ENCODE assay signal across 15 cellular contexts in the genomic region with DNA sequence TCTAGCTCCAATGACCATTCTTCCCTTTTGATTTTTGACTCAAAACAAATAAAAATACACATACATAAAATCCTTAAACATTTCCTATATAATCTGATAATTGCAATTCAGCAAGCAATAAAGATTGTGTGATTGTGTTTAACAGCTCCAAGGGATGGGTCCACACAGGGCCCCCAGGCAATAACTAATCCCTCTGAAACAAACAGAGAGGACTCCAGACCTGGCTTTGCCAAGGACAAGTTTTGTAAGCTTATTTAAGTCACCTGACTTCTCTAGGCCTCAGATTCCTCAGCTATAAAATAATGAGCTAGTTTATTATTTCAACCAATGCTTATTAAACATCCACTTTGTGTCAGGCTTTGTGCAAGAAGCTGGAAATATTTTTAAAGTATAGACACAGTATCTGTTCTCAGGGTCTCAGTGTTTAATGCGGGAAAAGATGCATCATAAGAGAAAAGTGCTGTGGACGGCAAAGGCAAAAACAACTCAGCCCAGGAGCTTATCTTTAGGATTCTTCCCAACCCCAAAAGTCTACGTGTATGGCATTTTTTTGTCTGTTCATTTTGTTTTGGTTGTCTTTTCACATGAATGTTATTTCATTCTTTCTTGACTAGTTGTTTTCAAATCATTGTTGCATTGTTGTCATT. TPM values are rescaled to one million over a fixed set of nuclear protein-coding genes. Genes with fewer than 3 reads are reported as not detected.
DNase-seq lines count a peak whose midpoint lies in the region; ATAC-seq and TF ChIP-seq lines count a peak whose summit lies in the region.
"Had no signal": no experiment of that assay in that cellular context is flagged by ENCODE, and none has a peak within 500 bp of the region (broad histone marks: within the 10 kb centered on the region; RNA-seq: fewer than 3 reads in every experiment).

No MANE protein-coding gene starts in this region.

- H3K18ac ChIP-seq in IMR-90 (ENCODE audit: low read depth, low read length) = peak overlapping the region; percentile 89; the same call in 1 of the 2 replicates

- no peak overlapping the region for H4K8ac ChIP-seq in IMR-90 (ENCODE audit: low read depth in 2 of 2, low read length in 2 of 2)

- no peak overlapping the region for H3K4me3 ChIP-seq in IMR-90 (ENCODE audit: insufficient read depth, low read depth, low read length)
- no peak overlapping the region for H3K4me3 ChIP-seq in thoracic aorta
- H3K4me3 ChIP-seq: BLaER1 treated with 17β-estradiol and CSF1 and Interleukin-3, amounts not matched to agents 10 nM and 100 nM; SK-N-MC had no signal

- no peak overlapping the region for H4K91ac ChIP-seq in IMR-90 (ENCODE audit: insufficient read depth, low read depth, low read length)

- dilution Hi-C loops in IMR-90 (cut with HindIII; ENCODE audit: low sequenced_read_pairs, unreplicated experiment) = no loop called here

- POLR2A ChIA-PET in IMR-90 (lab: Charles Lee; ENCODE audit: unreplicated experiment) = no interaction called here

- H3K9me3 ChIP-seq in IMR-90 (ENCODE audit: control insufficient read depth, insufficient read depth, low read length) (no peaks in the 10 kb centered on the region), thoracic aorta (no peaks in the 10 kb centered on the region)
- H3K9me3 ChIP-seq: BLaER1 treated with 17β-estradiol and CSF1 and Interleukin-3, amounts not matched to agents 10 nM and 100 nM; Caco-2 had no signal

- H2BK120ac ChIP-seq in IMR-90 (ENCODE audit: low read depth, low read length) = no peak overlapping the region

- CTCF ChIA-PET in IMR-90 (lab: Yijun Ruan, JAX) = interaction anchor here (1.2 kb wide), 1 partner anchor 353 kb away, joined by 5 read pairs; no protein-coding TSS in a partner anchor

- no peak overlapping the region for H3K56ac ChIP-seq in IMR-90 (ENCODE audit: extremely low read depth, insufficient read depth, low read length)

- H3K27me3 ChIP-seq in IMR-90 (ENCODE audit: control insufficient read depth, insufficient read depth, low read length) = no peaks in the 10 kb centered on the region
- H3K27me3 ChIP-seq in thoracic aorta (replicated peaks; ENCODE audit: insufficient read depth) = no peaks in the 10 kb centered on the region
- H3K27me3 ChIP-seq: BLaER1 treated with 17β-estradiol and CSF1 and Interleukin-3, amounts not matched to agents 10 nM and 100 nM had no signal

- H2BK20ac ChIP-seq in IMR-90 (ENCODE audit: low read depth, low read length) = peak overlapping the region; percentile 88; the same call in 1 of the 2 replicates

- H3K9ac ChIP-seq in IMR-90 (ENCODE audit: low read depth, low read length) = no peak overlapping the region
- H3K9ac ChIP-seq: BLaER1 treated with 17β-estradiol and CSF1 and Interleukin-3, amounts not matched to agents 10 nM and 100 nM had no signal

- no peaks in the 10 kb centered on the region for H4K20me1 ChIP-seq in IMR-90 (ENCODE audit: insufficient read depth, low read length)
- H4K20me1 ChIP-seq: BLaER1 treated with 17β-estradiol and CSF1 and Interleukin-3, amounts not matched to agents 10 nM and 100 nM had no signal

- H3K4ac ChIP-seq in IMR-90 (ENCODE audit: low read depth, low read length) = 0 out of 2 replicates have a peak overlapping the region, but pooled peaks have one; percentile 84

- H2AFZ ChIP-seq in IMR-90 (replicated peaks; ENCODE audit: low read length, poor library complexity) = no peak overlapping the region

- ATAC-seq in IMR-90 (ENCODE audit: low read depth) = peak; percentile 21
- no peak for ATAC-seq in thoracic aorta (ENCODE audit: insufficient number of reproducible peaks, low FRiP score, low read depth)

- no peaks in the 10 kb centered on the region; a peak in 1 of 4 replicates for H3K79me1 ChIP-seq in IMR-90 (ENCODE audit: low read depth in 1 of 2, low read length in 2 of 2)

- BruUV-seq in IMR-90 (replicated peaks; lab: Mats Ljungman, UMichigan) = no TSS peak

- H4K5ac ChIP-seq in IMR-90 (ENCODE audit: low read depth, low read length) = peak overlapping the region; percentile 69; the same call in 1 of the 2 replicates

- no peak for TF ChIP-seq RAD21 in IMR-90 (IDR thresholded peaks at IDR 0.05; ENCODE audit: low read length)

- intact Hi-C loops in IMR-90 (cut with micrococcal nuclease) = loop anchor here (5.0 kb wide), 2 partner anchors 102 to 417 kb away; a partner anchor contains a TSS

- no peak overlapping the region; the same call in 2 of the 3 replicates for H2BK15ac ChIP-seq in IMR-90 (ENCODE audit: low read depth, low read length)

- H3K4me1 ChIP-seq in IMR-90 (ENCODE audit: control insufficient read depth, insufficient read depth, low read length) (peaks cover 30% of the 10 kb centered on the region), thoracic aorta (ENCODE audit: control insufficient read depth in 1 of 2, low read depth in 2 of 2) (peaks cover 44 to 90% of the 10 kb centered on the region in 2 donors)

- H3K4me2 ChIP-seq in IMR-90 (ENCODE audit: low read depth, low read length) = peak overlapping the region; percentile 74

- no peak overlapping the region for H3K14ac ChIP-seq in IMR-90 (replicated peaks; ENCODE audit: low read depth, low read length)

- TF ChIP-seq POLR2A in IMR-90 (IDR thresholded peaks at IDR 0.05; ENCODE audit: low read depth, low read length) = no peak

- H2AK9ac ChIP-seq in IMR-90 (replicated peaks; ENCODE audit: low read depth, low read length, poor library complexity) = no peak overlapping the region

- WGBS in IMR-90 (ENCODE audit: extremely low coverage in 2 of 2, insufficient read length in 1 of 2), 2 experiments = no CpG with 5 or more reads among the region's 3 CpGs

- H3K27ac ChIP-seq in IMR-90 (ENCODE audit: insufficient read depth, low read length) = peak overlapping the region; percentile 43; the same call in 1 of the 2 replicates
- H3K27ac ChIP-seq in thoracic aorta = peak overlapping the region; percentile 20 to 46
- H3K27ac ChIP-seq: BLaER1 treated with 17β-estradiol and CSF1 and Interleukin-3, amounts not matched to agents 10 nM and 100 nM; SK-N-MC had no signal

- H3K9me1 ChIP-seq in IMR-90 (ENCODE audit: insufficient read depth, low read length) = peaks cover 11% of the 10 kb centered on the region

- no peak overlapping the region for H2AK5ac ChIP-seq in IMR-90 (ENCODE audit: low read depth, low read length)

- peak overlapping the region; percentile 45; the same call in 1 of the 2 replicates for H3K23ac ChIP-seq in IMR-90 (ENCODE audit: low read depth, low read length)

- in situ Hi-C loops in IMR-90 (cut with MboI; ENCODE audit: low sequenced_read_pairs) = loop anchor here (25.0 kb wide), 1 partner anchor 477 kb away; no protein-coding TSS in a partner anchor

- TF ChIP-seq CTCF in IMR-90 (conservative IDR thresholded peaks at IDR 0.05; ENCODE audit: low read depth, low read length) = no peak
- no peak for TF ChIP-seq CTCF in thoracic aorta (IDR thresholded peaks at IDR 0.05)

- H3K36me3 ChIP-seq in IMR-90 (ENCODE audit: control insufficient read depth, insufficient read depth, low read length) (no peaks in the 10 kb centered on the region), thoracic aorta (no peaks in the 10 kb centered on the region)
- H3K36me3 ChIP-seq: BLaER1 treated with 17β-estradiol and CSF1 and Interleukin-3, amounts not matched to agents 10 nM and 100 nM had no signal

- DNase-seq in IMR-90 = peak; percentile 46
- DNase-seq in amniotic epithelial cell (ENCODE audit: low read depth) = peak; percentile 43
- peak; percentile 24 for DNase-seq in iris pigment epithelial cell (ENCODE audit: low read depth)
- no peak for DNase-seq in thoracic aorta (ENCODE audit: low spot score)
- DNase-seq in NCI-H2081 treated with DMSO at 0.1 percent for 48 hours (lab: John Stamatoyannopoulos, UW) = no peak
- no peak for DNase-seq in islet precursor cell
- no peak for DNase-seq in NCI-H510A treated with DMSO at 0.1 percent for 48 hours (lab: John Stamatoyannopoulos, UW)
- DNase-seq: Caco-2, DMS53, NCI-H1048, NCI-H2107, NCI-H345 had no signal

- H2BK5ac ChIP-seq in IMR-90 (ENCODE audit: low read depth, low read length, poor library complexity, severe bottlenecking) = peak overlapping the region; percentile 23

TF ChIP-seq in IMR-90, 13 proteins besides CTCF, POLR2A, EP300 and RAD21:
- TF ChIP-seq MAZ (IDR thresholded peaks at IDR 0.05; ENCODE audit: borderline replicate concordance, low read depth, low read length) (no peak), SMC3 (IDR thresholded peaks at IDR 0.05; ENCODE audit: low read depth, low read length) (no peak), MXI1 (IDR thresholded peaks at IDR 0.05; ENCODE audit: borderline replicate concordance, low read depth, low read length) (no peak)
- TF ChIP-seq, protein P1, sequence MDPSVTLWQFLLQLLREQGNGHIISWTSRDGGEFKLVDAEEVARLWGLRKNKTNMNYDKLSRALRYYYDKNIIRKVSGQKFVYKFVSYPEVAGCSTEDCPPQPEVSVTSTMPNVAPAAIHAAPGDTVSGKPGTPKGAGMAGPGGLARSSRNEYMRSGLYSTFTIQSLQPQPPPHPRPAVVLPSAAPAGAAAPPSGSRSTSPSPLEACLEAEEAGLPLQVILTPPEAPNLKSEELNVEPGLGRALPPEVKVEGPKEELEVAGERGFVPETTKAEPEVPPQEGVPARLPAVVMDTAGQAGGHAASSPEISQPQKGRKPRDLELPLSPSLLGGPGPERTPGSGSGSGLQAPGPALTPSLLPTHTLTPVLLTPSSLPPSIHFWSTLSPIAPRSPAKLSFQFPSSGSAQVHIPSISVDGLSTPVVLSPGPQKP (IDR thresholded peaks at IDR 0.05; ENCODE audit: borderline replicate concordance, low read depth, low read length) = no peak

RNA-seq across cellular contexts. Expression of a gene that starts 20.1 kb away (rescaled TPM):
- total RNA-seq in IMR-90 (2012; rRNA removed) = 7.7 and 10.3 TPM in 2 replicates
- 3.1 and 3.7 TPM in 2 replicates for polyA plus RNA-seq in IMR-90 (2012; rRNA removed)
- polyA plus RNA-seq in IMR-90 (2012; cell fraction: cytosol; rRNA removed) = 1.7 and 2.3 TPM in 2 replicates
- 1.5 and 4.4 TPM in 2 replicates for polyA plus RNA-seq in IMR-90 (2012; cell fraction: nucleus; rRNA removed; ENCODE audit: low replicate concordance)
- 100 to 1,000 TPM in 1 of 2 donors, 10 to 100 TPM in 1; 75.2 to 104 TPM for total RNA-seq in thoracic aorta
- polyA plus RNA-seq: IgD-negative memory B cell had no signal

Comparison
In these comparisons a context has a peak if more than half of its experiments do, and no peak if none do; other contexts are left out.
1. DNase-seq: peak in IMR-90 (single experiment), amniotic epithelial cell (single experiment) and iris pigment epithelial cell (single experiment); none in thoracic aorta (single experiment), NCI-H2081 treated with DMSO at 0.1 percent for 48 hours (single experiment), islet precursor cell (single experiment) and NCI-H510A treated with DMSO at 0.1 percent for 48 hours (single experiment).